1 cellular context compared by ENCODE assay signal in genomic region chrX:10119399-10119990, GRCh38.
TF ChIP-seq lines count a peak whose summit lies in the region.

No MANE protein-coding gene starts in this region.

TF ChIP-seq in K562, 482 proteins besides CTCF, POLR2A, EP300 and RAD21 (continued from another document):
- TF ChIP-seq ZNF592 (IDR thresholded peaks at IDR 0.05) (peak; percentile 92), ZEB2 (IDR thresholded peaks at IDR 0.05) (peak; percentile 60), ZFPM2 (CRISPR knock-in tag; IDR thresholded peaks at IDR 0.05) (no peak), DLX4 (CRISPR knock-in tag; IDR thresholded peaks at IDR 0.05) (no peak), RBFOX2 (IDR thresholded peaks at IDR 0.05; ENCODE audit: low read depth, low read length) (no peak), E2F5 (CRISPR knock-in tag; IDR thresholded peaks at IDR 0.05) (no peak), HDAC3 (IDR thresholded peaks at IDR 0.05; ENCODE audit: borderline replicate concordance, partially characterized antibody) (peak; percentile 21), SOX6 (IDR thresholded peaks at IDR 0.05) (peak; percentile 46), NR2C1 (IDR thresholded peaks at IDR 0.05) (peak; percentile 33; the same call in 1 of the 2 replicates), NR2C1 (tag; IDR thresholded peaks at IDR 0.05) (no peak), ZSCAN29 (IDR thresholded peaks at IDR 0.05) (no peak), POLR2B (IDR thresholded peaks at IDR 0.05; ENCODE audit: low read depth, partially characterized antibody) (no peak), STAT5A (IDR thresholded peaks at IDR 0.05; ENCODE audit: borderline replicate concordance, low read length) (peak; percentile 52; the same call in 1 of the 2 replicates), MAX (CRISPR knock-in tag; IDR thresholded peaks at IDR 0.05) (no peak), FOXP1 (CRISPR knock-in tag; IDR thresholded peaks at IDR 0.05) (0 out of 2 replicates have a peak, but pooled peaks have one; percentile 51)
